Comparison of ENCODE assay signal across 27 cellular contexts in the genomic region with DNA sequence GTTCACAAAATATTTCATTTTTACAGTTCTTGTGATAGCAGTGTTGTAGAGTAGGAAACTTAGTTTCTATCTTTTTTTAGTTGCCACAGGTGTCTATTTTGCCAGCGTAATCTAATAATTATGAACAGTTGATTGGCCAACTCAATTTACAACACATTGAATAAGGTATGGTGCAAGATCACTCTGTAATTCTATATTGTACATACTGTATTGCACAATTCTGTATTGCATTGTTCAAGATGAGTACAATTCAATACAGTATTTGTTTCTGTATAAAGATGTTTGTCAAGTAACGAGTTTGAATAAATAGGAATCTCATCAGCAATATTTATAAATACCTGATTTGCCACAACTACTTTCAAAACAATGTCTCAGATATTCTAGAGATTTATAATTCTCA.
A peak's percentile ranks its signal among the peaks of the same experiment; 100 is the strongest.
DNase-seq lines count a peak whose midpoint lies in the region; ATAC-seq, FAIRE-seq and TF ChIP-seq lines count a peak whose summit lies in the region.
"Had no signal": no experiment of that assay in that cellular context is flagged by ENCODE, and none has a peak within 500 bp of the region (broad histone marks: within the 10 kb centered on the region; RNA-seq: fewer than 3 reads in every experiment).

No MANE protein-coding gene starts in this region.

- DNase-seq in MCF 10A (ENCODE audit: unreplicated experiment), result peak; percentile 36
- no peak for DNase-seq in mammary epithelial cell
- DNase-seq in IMR-90, result no peak
- DNase-seq in bronchial epithelial cell (ENCODE audit: low read depth), result peak; percentile 22
- DNase-seq: 8988T; ACHN; BE2C; C1 segment of cervical spinal cord; CD4-positive, alpha-beta memory T cell; CD4-positive, CD25-positive, alpha-beta regulatory T cell; CD8-positive, alpha-beta memory T cell; COR-L47; DMS 273 treated with DMSO at 0.1 percent for 48 hours; DMS153; DMS53; DMS79; DND-41; EL; GDM1 had no signal

- ATAC-seq in IMR-90 (ENCODE audit: low read depth) (no peak), HG02642 (IDR thresholded peaks at IDR 0.05; ENCODE audit: poor library complexity, unreplicated experiment) (no peak), HG02610 (IDR thresholded peaks at IDR 0.05; ENCODE audit: unreplicated experiment) (no peak)
- ATAC-seq: GM12878 had no signal

- H3K23ac ChIP-seq in IMR-90 (ENCODE audit: low read depth, low read length), result no peak overlapping the region

- H3K9me3 ChIP-seq in mammary epithelial cell (replicated peaks; ENCODE audit: insufficient read depth, low read length) (no peaks in the 10 kb centered on the region), IMR-90 (ENCODE audit: control insufficient read depth, insufficient read depth, low read length) (peaks cover 3% of the 10 kb centered on the region; the same call in 1 of the 2 replicates)
- H3K9me3 ChIP-seq: BE2C, BLaER1 had no signal

- H3K79me2 ChIP-seq in mammary epithelial cell (ENCODE audit: insufficient read depth, low read length), result no peaks in the 10 kb centered on the region

- no peak overlapping the region for H3K14ac ChIP-seq in IMR-90 (replicated peaks; ENCODE audit: low read depth, low read length)

- H3K27me3 Mint-ChIP-seq in MCF 10A (ENCODE audit: insufficient read depth, unreplicated experiment), result no peaks in the 10 kb centered on the region
- H3K27me3 Mint-ChIP-seq: CD4-positive, alpha-beta memory T cell; CD4-positive, CD25-positive, alpha-beta regulatory T cell; CD8-positive, alpha-beta memory T cell had no signal

- intact Hi-C loops in MCF 10A (cut with micrococcal nuclease), result no loop called here
- intact Hi-C loops in mammary epithelial cell (cut with micrococcal nuclease), result no loop called here
- intact Hi-C loops in IMR-90 (cut with micrococcal nuclease), result no loop called here

- H3K27me3 ChIP-seq in mammary epithelial cell (ENCODE audit: insufficient read depth, low read length) (no peaks in the 10 kb centered on the region), IMR-90 (ENCODE audit: control insufficient read depth, insufficient read depth, low read length) (no peaks in the 10 kb centered on the region), bronchial epithelial cell (ENCODE audit: control insufficient read depth, insufficient read depth, low read length) (no peaks in the 10 kb centered on the region)
- H3K27me3 ChIP-seq: BE2C, BLaER1 had no signal

- CTCF ChIA-PET in MCF 10A (lab: Yijun Ruan, JAX) (no interaction called here), mammary epithelial cell (lab: Charles Lee; ENCODE audit: low non-redundant PET) (no interaction called here), IMR-90 (lab: Yijun Ruan, JAX) (no interaction called here)

- no peaks in the 10 kb centered on the region for H3K9me3 Mint-ChIP-seq in MCF 10A (ENCODE audit: unreplicated experiment)

- H3K4ac ChIP-seq in IMR-90 (ENCODE audit: low read depth, low read length), result no peak overlapping the region

- H3K4me2 ChIP-seq in mammary epithelial cell (ENCODE audit: insufficient read depth, low read depth, low read length) (no peak overlapping the region), IMR-90 (ENCODE audit: low read depth, low read length) (no peak overlapping the region)
- H3K4me2 ChIP-seq: BLaER1 had no signal

- no peak for TF ChIP-seq CTCF in MCF 10A (IDR thresholded peaks at IDR 0.05; ENCODE audit: unreplicated experiment)
- TF ChIP-seq CTCF in mammary epithelial cell (conservative IDR thresholded peaks at IDR 0.05 in 1 of 2, IDR thresholded peaks at IDR 0.05 in 1 of 2; ENCODE audit: extremely low read depth in 1 of 2, insufficient read depth in 1 of 2, low read depth in 1 of 2, low read length in 2 of 2), result no peak
- no peak for TF ChIP-seq CTCF in IMR-90 (conservative IDR thresholded peaks at IDR 0.05; ENCODE audit: low read depth, low read length)
- no peak for TF ChIP-seq CTCF in bronchial epithelial cell (IDR thresholded peaks at IDR 0.05; ENCODE audit: insufficient read depth, low read length, severe bottlenecking)

- H3K36me3 ChIP-seq in mammary epithelial cell (ENCODE audit: insufficient read depth, low read length), result no peaks in the 10 kb centered on the region
- no peaks in the 10 kb centered on the region for H3K36me3 ChIP-seq in IMR-90 (ENCODE audit: control insufficient read depth, insufficient read depth, low read length)
- no peaks in the 10 kb centered on the region for H3K36me3 ChIP-seq in bronchial epithelial cell (ENCODE audit: control insufficient read depth, insufficient read depth, low read length)
- H3K36me3 ChIP-seq: BE2C, BLaER1 had no signal

- no peak overlapping the region for H4K8ac ChIP-seq in IMR-90 (ENCODE audit: low read depth in 2 of 2, low read length in 2 of 2)

- H3K36me3 Mint-ChIP-seq in MCF 10A (ENCODE audit: insufficient read depth, unreplicated experiment), result no peaks in the 10 kb centered on the region
- H3K36me3 Mint-ChIP-seq: CD14-positive monocyte; CD4-positive, alpha-beta memory T cell; CD4-positive, CD25-positive, alpha-beta regulatory T cell; CD8-positive, alpha-beta memory T cell had no signal

- H2BK15ac ChIP-seq in IMR-90 (ENCODE audit: low read depth, low read length), result no peak overlapping the region

- no peak overlapping the region for H2BK5ac ChIP-seq in IMR-90 (ENCODE audit: low read depth, low read length, poor library complexity, severe bottlenecking)

- H2AK9ac ChIP-seq in IMR-90 (replicated peaks; ENCODE audit: low read depth, low read length, poor library complexity), result no peak overlapping the region

- no peak for TF ChIP-seq RAD21 in IMR-90 (IDR thresholded peaks at IDR 0.05; ENCODE audit: low read length)

- no peak overlapping the region for H3K18ac ChIP-seq in IMR-90 (ENCODE audit: low read depth, low read length)

- no peak overlapping the region for H3K27ac Mint-ChIP-seq in MCF 10A (ENCODE audit: low read depth, unreplicated experiment)
- H3K27ac Mint-ChIP-seq: CD14-positive monocyte; CD4-positive, CD25-positive, alpha-beta regulatory T cell; CD8-positive, alpha-beta memory T cell had no signal

- H3K27ac ChIP-seq in mammary epithelial cell (ENCODE audit: insufficient read depth, low read depth, low read length), result no peak overlapping the region
- no peak overlapping the region for H3K27ac ChIP-seq in IMR-90 (ENCODE audit: insufficient read depth, low read length)
- H3K27ac ChIP-seq: BLaER1 had no signal

- no peak overlapping the region for H2AFZ ChIP-seq in mammary epithelial cell (ENCODE audit: low read depth, low read length)
- H2AFZ ChIP-seq in IMR-90 (replicated peaks; ENCODE audit: low read length, poor library complexity), result no peak overlapping the region

- H2BK20ac ChIP-seq in IMR-90 (ENCODE audit: low read depth, low read length), result no peak overlapping the region

- WGBS in mammary epithelial cell (ENCODE audit: low coverage, missing lambda C conversion rate), result 48% methylated on average over 2 of the region's 2 CpGs
- WGBS in IMR-90 (ENCODE audit: extremely low coverage in 2 of 2, insufficient read length in 1 of 2), 2 experiments, result no CpG with 5 or more reads among the region's 2 CpGs

- no peak overlapping the region for H4K5ac ChIP-seq in IMR-90 (ENCODE audit: low read depth, low read length)

- no peak for FAIRE-seq in bronchial epithelial cell (lab: Jason Lieb, UNC)
- FAIRE-seq: A204.1, GM12878, GM12892, GM18507 had no signal

- H4K20me1 ChIP-seq in mammary epithelial cell (ENCODE audit: insufficient read depth, low read length) (no peaks in the 10 kb centered on the region), IMR-90 (ENCODE audit: insufficient read depth, low read length) (no peaks in the 10 kb centered on the region)
- H4K20me1 ChIP-seq: BLaER1 had no signal

- no peak overlapping the region for H3K9ac ChIP-seq in mammary epithelial cell (ENCODE audit: insufficient read depth, low read length)
- no peak overlapping the region for H3K9ac ChIP-seq in IMR-90 (ENCODE audit: low read depth, low read length)
- H3K9ac ChIP-seq: BLaER1 had no signal

- no peak overlapping the region for H4K91ac ChIP-seq in IMR-90 (ENCODE audit: insufficient read depth, low read depth, low read length)

- H3K4me1 Mint-ChIP-seq in MCF 10A (ENCODE audit: insufficient read depth, unreplicated experiment), result no peaks in the 10 kb centered on the region
- H3K4me1 Mint-ChIP-seq: CD14-positive monocyte; CD4-positive, alpha-beta memory T cell; CD4-positive, CD25-positive, alpha-beta regulatory T cell; CD8-positive, alpha-beta memory T cell had no signal

- no peak overlapping the region for H3K4me3 ChIP-seq in mammary epithelial cell (replicated peaks in 1 of 3; ENCODE audit: insufficient read depth in 1 of 3, low read depth in 2 of 3, low read length in 3 of 3)
- H3K4me3 ChIP-seq in IMR-90 (ENCODE audit: insufficient read depth, low read depth, low read length), result no peak overlapping the region
- no peak overlapping the region for H3K4me3 ChIP-seq in bronchial epithelial cell (ENCODE audit: low read depth, low read length)
- H3K4me3 ChIP-seq: BLaER1, GM12878 had no signal

- in situ Hi-C loops in mammary epithelial cell (cut with MboI; ENCODE audit: low sequenced_read_pairs in 2 of 2) (no loop called here), IMR-90 (cut with MboI; ENCODE audit: low sequenced_read_pairs) (no loop called here)

- H3K4me1 ChIP-seq in mammary epithelial cell (ENCODE audit: insufficient read depth, low read length), result no peaks in the 10 kb centered on the region
- H3K4me1 ChIP-seq in IMR-90 (ENCODE audit: control insufficient read depth, insufficient read depth, low read length), result no peaks in the 10 kb centered on the region
- H3K4me1 ChIP-seq: BE2C, BLaER1 had no signal

- no peak overlapping the region for H3K56ac ChIP-seq in IMR-90 (ENCODE audit: extremely low read depth, insufficient read depth, low read length)

- no peaks in the 10 kb centered on the region for H3K79me1 ChIP-seq in IMR-90 (ENCODE audit: low read depth in 1 of 2, low read length in 2 of 2)

- dilution Hi-C loops in mammary epithelial cell (cut with HindIII; ENCODE audit: low sequenced_read_pairs), result no loop called here
- dilution Hi-C loops in IMR-90 (cut with HindIII; ENCODE audit: low sequenced_read_pairs, unreplicated experiment), result no loop called here

- BruUV-seq in MCF 10A (replicated peaks; lab: Mats Ljungman, UMichigan) (no TSS peak), mammary epithelial cell (replicated peaks; lab: Mats Ljungman, UMichigan) (no TSS peak), IMR-90 (replicated peaks; lab: Mats Ljungman, UMichigan) (no TSS peak)

- POLR2A ChIA-PET in MCF 10A (lab: Yijun Ruan, JAX) (no interaction called here), IMR-90 (lab: Charles Lee; ENCODE audit: unreplicated experiment) (no interaction called here)

- TF ChIP-seq POLR2A in IMR-90 (IDR thresholded peaks at IDR 0.05; ENCODE audit: low read depth, low read length), result no peak

- H2AK5ac ChIP-seq in IMR-90 (ENCODE audit: low read depth, low read length), result no peak overlapping the region

- no peaks in the 10 kb centered on the region for H3K9me1 ChIP-seq in IMR-90 (ENCODE audit: insufficient read depth, low read length)

- H2BK120ac ChIP-seq in IMR-90 (ENCODE audit: low read depth, low read length), result no peak overlapping the region

- no peak overlapping the region for H3K4me3 Mint-ChIP-seq in MCF 10A (ENCODE audit: unreplicated experiment)
- H3K4me3 Mint-ChIP-seq: CD14-positive monocyte; CD4-positive, alpha-beta memory T cell; CD4-positive, CD25-positive, alpha-beta regulatory T cell; CD8-positive, alpha-beta memory T cell had no signal

TF ChIP-seq in IMR-90, 13 proteins besides CTCF, POLR2A, EP300 and RAD21:
- TF ChIP-seq CHD1 (IDR thresholded peaks at IDR 0.05; ENCODE audit: low read depth, low read length) (no peak), CEBPB (IDR thresholded peaks at IDR 0.05; ENCODE audit: low read depth, low read length) (peak; percentile 56)
TF ChIP-seq in IMR-90: peak in this region for 1.

Comparison
In these comparisons a context has a peak if more than half of its experiments do, and no peak if none do; other contexts are left out.
1. DNase-seq: peak in MCF 10A (single experiment) and bronchial epithelial cell (single experiment); none in mammary epithelial cell (single experiment) and IMR-90 (single experiment).